Comparison of ENCODE assay signal across 1 cellular context in the genomic region with DNA sequence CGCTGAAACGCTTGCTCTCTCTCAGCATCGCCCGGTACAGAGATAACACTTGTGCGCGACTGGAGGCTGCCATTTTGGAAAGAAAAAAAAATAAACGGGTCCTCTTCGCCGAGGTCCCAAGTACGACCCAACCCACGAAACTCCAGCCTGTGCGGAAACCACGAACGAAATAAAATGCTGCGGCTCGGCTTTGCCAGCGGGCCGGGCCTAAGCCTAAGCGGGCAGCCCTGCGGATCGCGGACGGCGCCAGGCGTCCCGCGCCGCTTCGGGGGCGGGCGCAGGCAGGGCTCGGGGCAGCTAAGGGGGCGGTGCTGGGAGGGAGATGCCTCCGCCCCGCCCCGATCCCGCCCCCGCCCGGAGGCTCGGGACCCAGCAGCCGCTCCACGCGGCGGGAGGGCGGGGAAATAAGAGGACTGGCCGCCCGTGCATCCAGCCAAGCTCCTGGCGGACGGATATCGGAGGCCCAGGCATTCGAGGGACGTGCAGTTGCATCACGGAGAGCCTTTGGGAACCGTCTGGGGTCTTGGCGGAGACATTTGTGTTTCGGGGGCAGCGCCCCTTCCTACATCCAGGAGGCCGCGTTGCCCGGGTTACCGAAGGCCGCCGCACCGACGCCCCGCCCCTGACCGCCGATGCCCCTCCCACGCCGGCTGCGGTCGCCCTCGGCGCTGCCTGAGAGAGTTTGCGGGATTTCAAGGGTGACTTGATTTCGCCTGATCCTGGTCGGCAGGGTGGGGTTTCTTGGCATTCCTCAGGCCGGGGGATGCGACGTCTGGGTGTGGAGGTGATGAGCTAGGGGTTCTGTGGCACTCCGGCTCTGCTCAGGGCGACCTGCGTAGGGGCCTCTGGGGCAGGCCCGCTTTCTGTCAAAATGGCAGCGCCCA.
TF ChIP-seq lines count a peak whose summit lies in the region.

A gene (plus strand): TSS at position 853 of the 884 bp plus-strand sequence.
A gene (minus strand): TSS at position 290 of the 884 bp plus-strand sequence. CDS start 217 bp downstream, at position 73.

TF ChIP-seq in HepG2, 621 proteins besides CTCF, POLR2A, EP300 and RAD21 (continued from another document and continues in another):
- TF ChIP-seq, protein P1, sequence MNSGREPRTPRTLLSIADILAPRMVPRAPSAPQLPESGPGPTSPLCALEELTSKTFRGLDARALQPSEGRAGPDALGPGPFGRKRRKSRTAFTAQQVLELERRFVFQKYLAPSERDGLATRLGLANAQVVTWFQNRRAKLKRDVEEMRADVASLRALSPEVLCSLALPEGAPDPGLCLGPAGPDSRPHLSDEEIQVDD (CRISPR knock-in tag; IDR thresholded peaks at IDR 0.05; ENCODE audit: borderline replicate concordance): no peak
- TF ChIP-seq, protein P2, sequence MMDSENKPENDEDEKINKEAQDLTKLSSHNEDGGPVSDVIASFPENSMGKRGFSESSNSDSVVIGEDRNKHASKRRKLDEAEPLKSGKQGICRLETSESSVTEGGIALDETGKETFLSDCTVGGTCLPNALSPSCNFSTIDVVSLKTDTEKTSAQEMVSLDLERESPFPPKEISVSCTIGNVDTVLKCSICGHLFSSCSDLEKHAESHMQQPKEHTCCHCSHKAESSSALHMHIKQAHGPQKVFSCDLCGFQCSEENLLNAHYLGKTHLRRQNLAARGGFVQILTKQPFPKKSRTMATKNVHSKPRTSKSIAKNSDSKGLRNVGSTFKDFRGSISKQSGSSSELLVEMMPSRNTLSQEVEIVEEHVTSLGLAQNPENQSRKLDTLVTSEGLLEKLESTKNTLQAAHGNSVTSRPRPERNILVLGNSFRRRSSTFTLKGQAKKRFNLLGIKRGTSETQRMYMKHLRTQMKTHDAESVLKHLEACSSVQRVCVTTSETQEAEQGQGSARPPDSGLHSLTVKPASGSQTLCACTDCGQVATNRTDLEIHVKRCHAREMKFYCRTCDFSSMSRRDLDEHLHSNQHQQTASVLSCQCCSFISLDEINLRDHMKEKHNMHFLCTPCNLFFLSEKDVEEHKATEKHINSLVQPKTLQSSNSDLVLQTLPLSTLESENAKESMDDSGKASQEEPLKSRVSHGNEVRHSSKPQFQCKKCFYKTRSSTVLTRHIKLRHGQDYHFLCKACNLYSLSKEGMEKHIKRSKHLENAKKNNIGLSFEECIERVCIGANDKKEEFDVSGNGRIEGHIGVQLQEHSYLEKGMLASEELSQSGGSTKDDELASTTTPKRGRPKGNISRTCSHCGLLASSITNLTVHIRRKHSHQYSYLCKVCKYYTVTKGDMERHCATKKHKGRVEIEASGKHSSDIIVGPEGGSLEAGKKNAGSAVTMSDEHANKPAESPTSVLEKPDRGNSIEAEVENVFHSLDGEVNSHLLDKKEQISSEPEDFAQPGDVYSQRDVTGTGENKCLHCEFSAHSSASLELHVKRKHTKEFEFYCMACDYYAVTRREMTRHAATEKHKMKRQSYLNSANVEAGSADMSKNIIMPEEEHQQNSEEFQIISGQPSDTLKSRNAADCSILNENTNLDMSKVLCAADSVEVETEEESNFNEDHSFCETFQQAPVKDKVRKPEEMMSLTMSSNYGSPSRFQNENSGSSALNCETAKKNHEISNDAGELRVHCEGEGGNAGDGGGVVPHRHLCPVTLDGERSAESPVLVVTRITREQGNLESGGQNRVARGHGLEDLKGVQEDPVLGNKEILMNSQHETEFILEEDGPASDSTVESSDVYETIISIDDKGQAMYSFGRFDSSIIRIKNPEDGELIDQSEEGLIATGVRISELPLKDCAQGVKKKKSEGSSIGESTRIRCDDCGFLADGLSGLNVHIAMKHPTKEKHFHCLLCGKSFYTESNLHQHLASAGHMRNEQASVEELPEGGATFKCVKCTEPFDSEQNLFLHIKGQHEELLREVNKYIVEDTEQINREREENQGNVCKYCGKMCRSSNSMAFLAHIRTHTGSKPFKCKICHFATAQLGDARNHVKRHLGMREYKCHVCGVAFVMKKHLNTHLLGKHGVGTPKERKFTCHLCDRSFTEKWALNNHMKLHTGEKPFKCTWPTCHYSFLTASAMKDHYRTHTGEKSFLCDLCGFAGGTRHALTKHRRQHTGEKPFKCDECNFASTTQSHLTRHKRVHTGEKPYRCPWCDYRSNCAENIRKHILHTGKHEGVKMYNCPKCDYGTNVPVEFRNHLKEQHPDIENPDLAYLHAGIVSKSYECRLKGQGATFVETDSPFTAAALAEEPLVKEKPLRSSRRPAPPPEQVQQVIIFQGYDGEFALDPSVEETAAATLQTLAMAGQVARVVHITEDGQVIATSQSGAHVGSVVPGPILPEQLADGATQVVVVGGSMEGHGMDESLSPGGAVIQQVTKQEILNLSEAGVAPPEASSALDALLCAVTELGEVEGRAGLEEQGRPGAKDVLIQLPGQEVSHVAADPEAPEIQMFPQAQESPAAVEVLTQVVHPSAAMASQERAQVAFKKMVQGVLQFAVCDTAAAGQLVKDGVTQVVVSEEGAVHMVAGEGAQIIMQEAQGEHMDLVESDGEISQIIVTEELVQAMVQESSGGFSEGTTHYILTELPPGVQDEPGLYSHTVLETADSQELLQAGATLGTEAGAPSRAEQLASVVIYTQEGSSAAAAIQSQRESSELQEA (CRISPR knock-in tag; IDR thresholded peaks at IDR 0.05; ENCODE audit: not compliant biosample characterization): no peak
- TF ChIP-seq KLF13 (CRISPR knock-in tag; IDR thresholded peaks at IDR 0.05): no peak
- TF ChIP-seq, protein P3, sequence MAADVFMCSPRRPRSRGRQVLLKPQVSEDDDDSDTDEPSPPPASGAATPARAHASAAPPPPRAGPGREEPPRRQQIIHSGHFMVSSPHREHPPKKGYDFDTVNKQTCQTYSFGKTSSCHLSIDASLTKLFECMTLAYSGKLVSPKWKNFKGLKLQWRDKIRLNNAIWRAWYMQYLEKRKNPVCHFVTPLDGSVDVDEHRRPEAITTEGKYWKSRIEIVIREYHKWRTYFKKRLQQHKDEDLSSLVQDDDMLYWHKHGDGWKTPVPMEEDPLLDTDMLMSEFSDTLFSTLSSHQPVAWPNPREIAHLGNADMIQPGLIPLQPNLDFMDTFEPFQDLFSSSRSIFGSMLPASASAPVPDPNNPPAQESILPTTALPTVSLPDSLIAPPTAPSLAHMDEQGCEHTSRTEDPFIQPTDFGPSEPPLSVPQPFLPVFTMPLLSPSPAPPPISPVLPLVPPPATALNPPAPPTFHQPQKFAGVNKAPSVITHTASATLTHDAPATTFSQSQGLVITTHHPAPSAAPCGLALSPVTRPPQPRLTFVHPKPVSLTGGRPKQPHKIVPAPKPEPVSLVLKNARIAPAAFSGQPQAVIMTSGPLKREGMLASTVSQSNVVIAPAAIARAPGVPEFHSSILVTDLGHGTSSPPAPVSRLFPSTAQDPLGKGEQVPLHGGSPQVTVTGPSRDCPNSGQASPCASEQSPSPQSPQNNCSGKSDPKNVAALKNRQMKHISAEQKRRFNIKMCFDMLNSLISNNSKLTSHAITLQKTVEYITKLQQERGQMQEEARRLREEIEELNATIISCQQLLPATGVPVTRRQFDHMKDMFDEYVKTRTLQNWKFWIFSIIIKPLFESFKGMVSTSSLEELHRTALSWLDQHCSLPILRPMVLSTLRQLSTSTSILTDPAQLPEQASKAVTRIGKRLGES (CRISPR knock-in tag; IDR thresholded peaks at IDR 0.05; ENCODE audit: borderline replicate concordance): peak; percentile 62; the same call in 1 of the 2 replicates
- TF ChIP-seq SP1 (IDR thresholded peaks at IDR 0.05): peak; percentile 42; the same call in 1 of the 2 replicates
- peak; percentile 75 for TF ChIP-seq SP1 (CRISPR knock-in tag; IDR thresholded peaks at IDR 0.05)
- TF ChIP-seq PCBP2 (optimal IDR thresholded peaks at IDR 0.05; ENCODE audit: low read depth, low read length, poor library complexity, severe bottlenecking): no peak
- no peak for TF ChIP-seq HNRNPK (IDR thresholded peaks at IDR 0.05; ENCODE audit: low read depth, low read length, poor library complexity, severe bottlenecking)
- no peak for TF ChIP-seq BHLHE40 (IDR thresholded peaks at IDR 0.05; ENCODE audit: low read length)
- no peak for TF ChIP-seq ZNF251 (CRISPR knock-in tag; IDR thresholded peaks at IDR 0.05)
- no peak for TF ChIP-seq GZF1 (CRISPR knock-in tag; IDR thresholded peaks at IDR 0.05)
- TF ChIP-seq LCORL (IDR thresholded peaks at IDR 0.05): no peak
- peak; percentile 30; the same call in 1 of the 2 replicates for TF ChIP-seq LCORL (CRISPR knock-in tag; IDR thresholded peaks at IDR 0.05)
- no peak; the same call in 1 of the 2 replicates for TF ChIP-seq ZSCAN31 (CRISPR knock-in tag; IDR thresholded peaks at IDR 0.05; ENCODE audit: low read depth)
- TF ChIP-seq ZNF788 (CRISPR knock-in tag; IDR thresholded peaks at IDR 0.05; ENCODE audit: borderline replicate concordance): peak; percentile 68; the same call in 1 of the 2 replicates
- TF ChIP-seq ZNF792 (CRISPR knock-in tag; IDR thresholded peaks at IDR 0.05): no peak; the same call in 1 of the 2 replicates
- TF ChIP-seq, protein P4, sequence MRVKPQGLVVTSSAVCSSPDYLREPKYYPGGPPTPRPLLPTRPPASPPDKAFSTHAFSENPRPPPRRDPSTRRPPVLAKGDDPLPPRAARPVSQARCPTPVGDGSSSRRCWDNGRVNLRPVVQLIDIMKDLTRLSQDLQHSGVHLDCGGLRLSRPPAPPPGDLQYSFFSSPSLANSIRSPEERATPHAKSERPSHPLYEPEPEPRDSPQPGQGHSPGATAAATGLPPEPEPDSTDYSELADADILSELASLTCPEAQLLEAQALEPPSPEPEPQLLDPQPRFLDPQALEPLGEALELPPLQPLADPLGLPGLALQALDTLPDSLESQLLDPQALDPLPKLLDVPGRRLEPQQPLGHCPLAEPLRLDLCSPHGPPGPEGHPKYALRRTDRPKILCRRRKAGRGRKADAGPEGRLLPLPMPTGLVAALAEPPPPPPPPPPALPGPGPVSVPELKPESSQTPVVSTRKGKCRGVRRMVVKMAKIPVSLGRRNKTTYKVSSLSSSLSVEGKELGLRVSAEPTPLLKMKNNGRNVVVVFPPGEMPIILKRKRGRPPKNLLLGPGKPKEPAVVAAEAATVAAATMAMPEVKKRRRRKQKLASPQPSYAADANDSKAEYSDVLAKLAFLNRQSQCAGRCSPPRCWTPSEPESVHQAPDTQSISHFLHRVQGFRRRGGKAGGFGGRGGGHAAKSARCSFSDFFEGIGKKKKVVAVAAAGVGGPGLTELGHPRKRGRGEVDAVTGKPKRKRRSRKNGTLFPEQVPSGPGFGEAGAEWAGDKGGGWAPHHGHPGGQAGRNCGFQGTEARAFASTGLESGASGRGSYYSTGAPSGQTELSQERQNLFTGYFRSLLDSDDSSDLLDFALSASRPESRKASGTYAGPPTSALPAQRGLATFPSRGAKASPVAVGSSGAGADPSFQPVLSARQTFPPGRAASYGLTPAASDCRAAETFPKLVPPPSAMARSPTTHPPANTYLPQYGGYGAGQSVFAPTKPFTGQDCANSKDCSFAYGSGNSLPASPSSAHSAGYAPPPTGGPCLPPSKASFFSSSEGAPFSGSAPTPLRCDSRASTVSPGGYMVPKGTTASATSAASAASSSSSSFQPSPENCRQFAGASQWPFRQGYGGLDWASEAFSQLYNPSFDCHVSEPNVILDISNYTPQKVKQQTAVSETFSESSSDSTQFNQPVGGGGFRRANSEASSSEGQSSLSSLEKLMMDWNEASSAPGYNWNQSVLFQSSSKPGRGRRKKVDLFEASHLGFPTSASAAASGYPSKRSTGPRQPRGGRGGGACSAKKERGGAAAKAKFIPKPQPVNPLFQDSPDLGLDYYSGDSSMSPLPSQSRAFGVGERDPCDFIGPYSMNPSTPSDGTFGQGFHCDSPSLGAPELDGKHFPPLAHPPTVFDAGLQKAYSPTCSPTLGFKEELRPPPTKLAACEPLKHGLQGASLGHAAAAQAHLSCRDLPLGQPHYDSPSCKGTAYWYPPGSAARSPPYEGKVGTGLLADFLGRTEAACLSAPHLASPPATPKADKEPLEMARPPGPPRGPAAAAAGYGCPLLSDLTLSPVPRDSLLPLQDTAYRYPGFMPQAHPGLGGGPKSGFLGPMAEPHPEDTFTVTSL (CRISPR knock-in tag; IDR thresholded peaks at IDR 0.05; ENCODE audit: borderline replicate concordance): peak; percentile 63
- TF ChIP-seq RBM22 (optimal IDR thresholded peaks at IDR 0.05; ENCODE audit: low read length): peak; percentile 81
- 0 out of 2 replicates have a peak, but pooled peaks have one; percentile 18 for TF ChIP-seq ZNF891 (CRISPR knock-in tag; IDR thresholded peaks at IDR 0.05)
- TF ChIP-seq, protein P5, sequence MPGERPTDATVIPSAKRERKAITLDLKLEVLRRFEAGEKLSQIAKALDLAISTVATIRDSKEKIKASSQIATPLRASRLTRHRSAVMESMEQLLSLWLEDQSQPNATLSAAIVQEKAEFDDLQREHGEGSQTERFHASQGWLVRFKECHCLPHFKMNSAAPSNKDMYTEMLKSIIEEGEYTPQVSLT (CRISPR knock-in tag; IDR thresholded peaks at IDR 0.05; ENCODE audit: borderline replicate concordance, low read depth): no peak
- TF ChIP-seq, protein P6, sequence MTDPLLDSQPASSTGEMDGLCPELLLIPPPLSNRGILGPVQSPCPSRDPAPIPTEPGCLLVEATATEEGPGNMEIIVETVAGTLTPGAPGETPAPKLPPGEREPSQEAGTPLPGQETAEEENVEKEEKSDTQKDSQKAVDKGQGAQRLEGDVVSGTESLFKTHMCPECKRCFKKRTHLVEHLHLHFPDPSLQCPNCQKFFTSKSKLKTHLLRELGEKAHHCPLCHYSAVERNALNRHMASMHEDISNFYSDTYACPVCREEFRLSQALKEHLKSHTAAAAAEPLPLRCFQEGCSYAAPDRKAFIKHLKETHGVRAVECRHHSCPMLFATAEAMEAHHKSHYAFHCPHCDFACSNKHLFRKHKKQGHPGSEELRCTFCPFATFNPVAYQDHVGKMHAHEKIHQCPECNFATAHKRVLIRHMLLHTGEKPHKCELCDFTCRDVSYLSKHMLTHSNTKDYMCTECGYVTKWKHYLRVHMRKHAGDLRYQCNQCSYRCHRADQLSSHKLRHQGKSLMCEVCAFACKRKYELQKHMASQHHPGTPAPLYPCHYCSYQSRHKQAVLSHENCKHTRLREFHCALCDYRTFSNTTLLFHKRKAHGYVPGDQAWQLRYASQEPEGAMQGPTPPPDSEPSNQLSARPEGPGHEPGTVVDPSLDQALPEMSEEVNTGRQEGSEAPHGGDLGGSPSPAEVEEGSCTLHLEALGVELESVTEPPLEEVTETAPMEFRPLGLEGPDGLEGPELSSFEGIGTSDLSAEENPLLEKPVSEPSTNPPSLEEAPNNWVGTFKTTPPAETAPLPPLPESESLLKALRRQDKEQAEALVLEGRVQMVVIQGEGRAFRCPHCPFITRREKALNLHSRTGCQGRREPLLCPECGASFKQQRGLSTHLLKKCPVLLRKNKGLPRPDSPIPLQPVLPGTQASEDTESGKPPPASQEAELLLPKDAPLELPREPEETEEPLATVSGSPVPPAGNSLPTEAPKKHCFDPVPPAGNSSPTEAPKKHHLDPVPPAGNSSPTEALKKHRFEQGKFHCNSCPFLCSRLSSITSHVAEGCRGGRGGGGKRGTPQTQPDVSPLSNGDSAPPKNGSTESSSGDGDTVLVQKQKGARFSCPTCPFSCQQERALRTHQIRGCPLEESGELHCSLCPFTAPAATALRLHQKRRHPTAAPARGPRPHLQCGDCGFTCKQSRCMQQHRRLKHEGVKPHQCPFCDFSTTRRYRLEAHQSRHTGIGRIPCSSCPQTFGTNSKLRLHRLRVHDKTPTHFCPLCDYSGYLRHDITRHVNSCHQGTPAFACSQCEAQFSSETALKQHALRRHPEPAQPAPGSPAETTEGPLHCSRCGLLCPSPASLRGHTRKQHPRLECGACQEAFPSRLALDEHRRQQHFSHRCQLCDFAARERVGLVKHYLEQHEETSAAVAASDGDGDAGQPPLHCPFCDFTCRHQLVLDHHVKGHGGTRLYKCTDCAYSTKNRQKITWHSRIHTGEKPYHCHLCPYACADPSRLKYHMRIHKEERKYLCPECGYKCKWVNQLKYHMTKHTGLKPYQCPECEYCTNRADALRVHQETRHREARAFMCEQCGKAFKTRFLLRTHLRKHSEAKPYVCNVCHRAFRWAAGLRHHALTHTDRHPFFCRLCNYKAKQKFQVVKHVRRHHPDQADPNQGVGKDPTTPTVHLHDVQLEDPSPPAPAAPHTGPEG (CRISPR knock-in tag; IDR thresholded peaks at IDR 0.05): peak; percentile 71; the same call in 1 of the 2 replicates
- TF ChIP-seq FOXK2 (IDR thresholded peaks at IDR 0.05): no peak
- no peak for TF ChIP-seq RFXAP (CRISPR knock-in tag; IDR thresholded peaks at IDR 0.05; ENCODE audit: borderline replicate concordance)
- TF ChIP-seq ZNF557 (CRISPR knock-in tag; IDR thresholded peaks at IDR 0.05): 0 out of 2 replicates have a peak, but pooled peaks have one; percentile 65
- TF ChIP-seq NCOR1 (IDR thresholded peaks at IDR 0.05; ENCODE audit: borderline replicate concordance, low read length): no peak; the same call in 1 of the 2 replicates
